1 cellular context compared by ENCODE assay signal in the genomic region with DNA sequence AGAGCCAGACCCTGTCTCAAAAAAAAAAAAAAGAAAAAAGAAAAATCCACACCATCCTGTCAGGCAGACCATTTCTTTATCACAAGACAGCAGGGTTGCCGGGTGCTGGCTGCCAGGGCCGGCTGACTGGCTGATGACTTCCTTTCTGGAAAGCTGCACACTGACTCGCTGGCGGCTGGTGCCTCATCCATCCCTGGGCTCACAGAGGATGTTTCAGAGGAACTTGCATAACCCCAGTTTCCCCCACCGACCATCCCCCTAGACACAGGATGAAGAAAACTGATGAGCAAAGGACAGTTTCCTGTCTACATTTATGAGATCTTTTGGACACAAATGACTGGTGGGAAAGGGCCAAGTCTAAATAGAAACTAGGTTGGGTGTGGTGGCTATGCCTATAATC.
TF ChIP-seq lines count a peak whose summit lies in the region.

No MANE protein-coding gene starts in this region.

TF ChIP-seq in GM23338, 12 proteins besides CTCF, POLR2A, EP300 and RAD21 (continued from another document):
- TF ChIP-seq, protein P1, sequence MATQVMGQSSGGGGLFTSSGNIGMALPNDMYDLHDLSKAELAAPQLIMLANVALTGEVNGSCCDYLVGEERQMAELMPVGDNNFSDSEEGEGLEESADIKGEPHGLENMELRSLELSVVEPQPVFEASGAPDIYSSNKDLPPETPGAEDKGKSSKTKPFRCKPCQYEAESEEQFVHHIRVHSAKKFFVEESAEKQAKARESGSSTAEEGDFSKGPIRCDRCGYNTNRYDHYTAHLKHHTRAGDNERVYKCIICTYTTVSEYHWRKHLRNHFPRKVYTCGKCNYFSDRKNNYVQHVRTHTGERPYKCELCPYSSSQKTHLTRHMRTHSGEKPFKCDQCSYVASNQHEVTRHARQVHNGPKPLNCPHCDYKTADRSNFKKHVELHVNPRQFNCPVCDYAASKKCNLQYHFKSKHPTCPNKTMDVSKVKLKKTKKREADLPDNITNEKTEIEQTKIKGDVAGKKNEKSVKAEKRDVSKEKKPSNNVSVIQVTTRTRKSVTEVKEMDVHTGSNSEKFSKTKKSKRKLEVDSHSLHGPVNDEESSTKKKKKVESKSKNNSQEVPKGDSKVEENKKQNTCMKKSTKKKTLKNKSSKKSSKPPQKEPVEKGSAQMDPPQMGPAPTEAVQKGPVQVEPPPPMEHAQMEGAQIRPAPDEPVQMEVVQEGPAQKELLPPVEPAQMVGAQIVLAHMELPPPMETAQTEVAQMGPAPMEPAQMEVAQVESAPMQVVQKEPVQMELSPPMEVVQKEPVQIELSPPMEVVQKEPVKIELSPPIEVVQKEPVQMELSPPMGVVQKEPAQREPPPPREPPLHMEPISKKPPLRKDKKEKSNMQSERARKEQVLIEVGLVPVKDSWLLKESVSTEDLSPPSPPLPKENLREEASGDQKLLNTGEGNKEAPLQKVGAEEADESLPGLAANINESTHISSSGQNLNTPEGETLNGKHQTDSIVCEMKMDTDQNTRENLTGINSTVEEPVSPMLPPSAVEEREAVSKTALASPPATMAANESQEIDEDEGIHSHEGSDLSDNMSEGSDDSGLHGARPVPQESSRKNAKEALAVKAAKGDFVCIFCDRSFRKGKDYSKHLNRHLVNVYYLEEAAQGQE (IDR thresholded peaks at IDR 0.05; ENCODE audit: unreplicated experiment) = no peak
- TF ChIP-seq EZH2phosphoT487 (IDR thresholded peaks at IDR 0.05; ENCODE audit: unreplicated experiment) = no peak
